Comparison of ENCODE assay signal across 1 cellular context in the genomic region with DNA sequence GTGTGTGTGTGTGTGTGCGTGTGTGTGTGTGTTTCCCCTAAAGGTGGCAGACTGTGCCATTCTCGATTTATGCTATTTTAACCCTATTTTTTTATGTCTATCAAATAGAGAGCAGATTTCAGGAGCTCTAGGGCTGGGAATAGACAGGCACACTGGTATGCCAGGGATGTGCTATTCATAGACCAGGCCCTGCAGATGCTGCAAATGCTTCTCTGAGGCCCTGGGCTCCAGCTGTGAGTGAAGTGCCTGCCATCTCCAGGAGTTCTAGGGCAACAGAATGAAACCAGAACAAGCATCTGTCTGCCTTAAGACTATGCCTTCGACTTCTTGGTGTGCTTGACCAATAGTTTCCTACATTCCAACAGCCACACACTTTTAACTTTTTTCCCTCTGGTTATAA.
TF ChIP-seq lines count a peak whose summit lies in the region.

No MANE protein-coding gene starts in this region.

TF ChIP-seq in H1, 55 proteins besides CTCF, POLR2A, EP300 and RAD21:
- TF ChIP-seq NANOG (IDR thresholded peaks at IDR 0.05; ENCODE audit: insufficient read depth, low read depth, low read length, poor library complexity, severe bottlenecking) (peak; percentile 64), CBX5 (IDR thresholded peaks at IDR 0.05; ENCODE audit: low read depth, low read length) (no peak), HDAC6 (IDR thresholded peaks at IDR 0.05; ENCODE audit: low read depth, low read length) (no peak), JUN (IDR thresholded peaks at IDR 0.05; ENCODE audit: low read depth, low read length) (no peak)
